33 cellular contexts compared by ENCODE assay signal in the genomic region with DNA sequence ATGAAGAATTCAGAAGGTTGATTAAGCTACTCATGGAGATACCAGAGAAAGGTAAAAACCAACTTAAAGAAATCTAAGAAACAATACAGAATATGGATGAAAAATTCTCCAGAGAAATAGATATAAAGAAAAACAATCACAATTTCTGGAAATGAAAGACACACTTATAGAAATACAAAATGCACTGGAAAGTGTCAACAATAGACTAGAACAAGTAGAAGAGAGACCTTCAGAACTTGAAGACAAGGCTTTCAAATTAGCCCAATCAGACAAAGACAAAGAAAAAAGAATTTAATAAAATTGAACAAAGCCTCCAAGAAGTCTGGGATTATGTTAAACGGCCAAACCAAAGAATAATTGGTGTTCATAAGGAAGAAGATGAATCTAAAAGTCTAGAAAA.
"Had no signal": no experiment of that assay in that cellular context is flagged by ENCODE, and none has a peak within 500 bp of the region (broad histone marks: within the 10 kb centered on the region; RNA-seq: fewer than 3 reads in every experiment).

No MANE protein-coding gene starts in this region.

- H3K4me3 ChIP-seq: ovary, psoas muscle, skin epidermis, smooth muscle cell, spleen, suprapubic skin, testis, tibial artery, transverse colon, upper lobe of right lung, uterus had no signal

- H3K4me3 Mint-ChIP-seq: naive thymus-derived CD8-positive, alpha-beta T cell; natural killer cell treated with Interleukin-12 subunit alpha and Interleukin-12 subunit beta and Interleukin-15 and Interleukin-18, amount 100 ng/mL, for 72 hours; nephron progenitor cell; neural crest cell; stimulated activated memory B cell treated with anti-CD40 and anti-IgM and Interleukin-4, amounts not matched to agents 10 μg/mL and 1 μg/mL and 100 μg/mL, for 72 hours; stimulated activated naive CD8-positive, alpha-beta T cell treated with anti-CD3 and anti-CD28 coated beads, Interleukin-15, amount 100 ng/mL, for 72 hours; type B pancreatic cell had no signal

- H3K4me1 Mint-ChIP-seq: naive thymus-derived CD8-positive, alpha-beta T cell; neural crest cell; stimulated activated memory B cell treated with anti-CD40 and anti-IgM and Interleukin-4, amounts not matched to agents 10 μg/mL and 1 μg/mL and 100 μg/mL, for 72 hours; stimulated activated naive CD8-positive, alpha-beta T cell treated with anti-CD3 and anti-CD28 coated beads, Interleukin-15, amount 100 ng/mL, for 72 hours had no signal

- H2AFZ ChIP-seq: parathyroid adenoma had no signal

- H3K79me2 ChIP-seq: parathyroid adenoma had no signal

- H3K36me3 Mint-ChIP-seq: type B pancreatic cell had no signal

- H3K9ac ChIP-seq: parathyroid adenoma had no signal

- H3K27ac Mint-ChIP-seq: natural killer cell treated with Interleukin-12 subunit alpha and Interleukin-12 subunit beta and Interleukin-15 and Interleukin-18, amount 100 ng/mL, for 72 hours; nephron progenitor cell; progenitor cell of endocrine pancreas; stimulated activated memory B cell treated with anti-CD40 and anti-IgM and Interleukin-4, amounts not matched to agents 10 μg/mL and 1 μg/mL and 100 μg/mL, for 72 hours; stimulated activated naive CD8-positive, alpha-beta T cell treated with anti-CD3 and anti-CD28 coated beads, Interleukin-15, amount 100 ng/mL, for 72 hours; type B pancreatic cell had no signal

- DNase-seq: naive thymus-derived CD8-positive, alpha-beta T cell; nephron progenitor cell; occipital lobe; ovary; posterior cingulate gyrus; psoas muscle; right cardiac atrium; spleen; stimulated activated CD4-positive, alpha-beta T cell treated with anti-CD3 and anti-CD28 coated beads, Interleukin-12 subunit alpha, Interleukin-12 subunit beta, amount 100 ng/mL, for 4 hours; stimulated activated CD4-positive, alpha-beta T cell treated with anti-CD3 and anti-CD28 coated beads, Interleukin-1b, Interleukin-23, amount 100 ng/mL, for 48 hours; stimulated activated CD4-positive, alpha-beta T cell treated with anti-CD3 and anti-CD28 coated beads, Interleukin-4, amount 100 ng/mL, for 1 hour; stimulated activated CD4-positive, alpha-beta T cell treated with anti-CD3 and anti-CD28 coated beads, Interleukin-4, amount 100 ng/mL, for 4 hours; stimulated activated CD8-positive, alpha-beta memory T cell treated with anti-CD3 and anti-CD28 coated beads, Interleukin-4, amount 100 ng/mL, for 48 hours; stimulated activated naive CD4-positive, alpha-beta T cell; stimulated activated naive CD8-positive, alpha-beta T cell treated with anti-CD3 and anti-CD28 coated beads, Interleukin-15, amount 100 ng/mL, for 72 hours; stimulated activated naive CD8-positive, alpha-beta T cell treated with anti-CD3 and anti-CD28 coated beads, Interleukin-15, Interleukin-2, amounts not matched to agents 100 U/mL and 50 U/mL, for 24 hours; substantia nigra; testis; tibial artery; transverse colon; upper lobe of right lung; uterus had no signal

- H3K4me1 ChIP-seq: parathyroid adenoma, suprapubic skin, testis, tibial artery, uterus had no signal

- H3K27me3 Mint-ChIP-seq: progenitor cell of endocrine pancreas; stimulated activated naive CD8-positive, alpha-beta T cell treated with anti-CD3 and anti-CD28 coated beads, Interleukin-15, amount 100 ng/mL, for 72 hours; type B pancreatic cell had no signal

- ATAC-seq: naive thymus-derived CD8-positive, alpha-beta T cell; natural killer cell treated with Interleukin-12 subunit alpha and Interleukin-12 subunit beta and Interleukin-15 and Interleukin-18, amount 100 ng/mL, for 72 hours; psoas muscle; sciatic nerve; stimulated activated memory B cell treated with anti-CD40 and anti-IgM and Interleukin-4, amounts not matched to agents 10 μg/mL and 1 μg/mL and 100 μg/mL, for 72 hours; stimulated activated naive CD8-positive, alpha-beta T cell treated with anti-CD3 and anti-CD28 coated beads, Interleukin-15, amount 100 ng/mL, for 72 hours; stimulated activated naive CD8-positive, alpha-beta T cell treated with anti-CD3 and anti-CD28 coated beads, Interleukin-15, Interleukin-2, amounts not matched to agents 100 U/mL and 50 U/mL, for 24 hours; upper lobe of right lung had no signal

- H3K36me3 ChIP-seq: neutrophil, ovary, spleen, suprapubic skin, transverse colon, upper lobe of right lung, uterus had no signal

- H3K9me3 ChIP-seq: neutrophil, ovary, testis, upper lobe of right lung, uterus had no signal

- H3K4me2 ChIP-seq: smooth muscle cell had no signal

- H3K27ac ChIP-seq: neutrophil, ovary, parathyroid adenoma, psoas muscle, skin epidermis, spleen, suprapubic skin, testis, tibial artery, transverse colon, upper lobe of right lung, uterus had no signal

- H3K27me3 ChIP-seq: neutrophil, ovary, spleen, suprapubic skin, testis, tibial artery, transverse colon, upper lobe of right lung, uterus had no signal
